Comparison of ENCODE assay signal across 18 cellular contexts in the genomic region with DNA sequence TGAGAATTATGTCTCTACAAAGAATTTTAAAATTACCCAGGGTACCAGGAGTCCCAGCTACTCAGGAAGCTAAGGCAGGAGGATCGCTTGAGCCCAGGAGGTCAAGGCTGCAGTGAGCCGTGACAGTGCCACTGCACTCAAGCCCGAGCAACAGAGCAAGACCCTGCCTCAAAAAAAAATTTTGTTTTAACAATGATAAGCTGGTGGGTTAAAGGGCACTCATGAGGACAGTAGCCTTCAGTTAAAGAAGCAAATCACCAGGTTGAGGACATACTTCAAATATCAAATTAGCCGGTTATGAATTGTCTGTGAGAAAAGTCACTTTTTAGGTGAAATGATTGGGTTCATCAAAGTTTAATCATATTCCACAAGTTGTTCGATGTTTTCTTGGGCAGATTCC.
DNase-seq lines count a peak whose midpoint lies in the region; TF ChIP-seq lines count a peak whose summit lies in the region.
"Had no signal": no experiment of that assay in that cellular context is flagged by ENCODE, and none has a peak within 500 bp of the region (broad histone marks: within the 10 kb centered on the region; RNA-seq: fewer than 3 reads in every experiment).

No MANE protein-coding gene starts in this region.

- H4K20me1 ChIP-seq in BLaER1 = no peaks in the 10 kb centered on the region
- H4K20me1 ChIP-seq: BLaER1 treated with 17β-estradiol and CSF1 and Interleukin-3, amounts not matched to agents 10 nM and 100 nM had no signal

- H3K4me3 Mint-ChIP-seq in nephron (no peak overlapping the region), progenitor cell of endocrine pancreas (ENCODE audit: low read depth) (no peak overlapping the region)
- H3K4me3 Mint-ChIP-seq: B cell; CD14-positive monocyte; CD4-positive, alpha-beta T cell; HFFc6 had no signal

- H3K27ac Mint-ChIP-seq in nephron = peak overlapping the region; percentile 7 to 47 (median 16)
- no peak overlapping the region for H3K27ac Mint-ChIP-seq in progenitor cell of endocrine pancreas
- H3K27ac Mint-ChIP-seq: B cell; CD14-positive monocyte; CD4-positive, alpha-beta T cell; CD8-positive, alpha-beta memory T cell; HFFc6 had no signal

- H3K27me3 Mint-ChIP-seq in nephron (ENCODE audit: low read depth) (no peaks in the 10 kb centered on the region), progenitor cell of endocrine pancreas (peaks cover 2% of the 10 kb centered on the region)
- H3K27me3 Mint-ChIP-seq: B cell had no signal

- no peak overlapping the region for H3K9ac ChIP-seq in BLaER1
- no peak overlapping the region for H3K9ac ChIP-seq in SK-N-MC (ENCODE audit: insufficient read length)
- H3K9ac ChIP-seq: BLaER1 treated with 17β-estradiol and CSF1 and Interleukin-3, amounts not matched to agents 10 nM and 100 nM had no signal

- H3K9me3 Mint-ChIP-seq in nephron (peaks cover 16% of the 10 kb centered on the region), progenitor cell of endocrine pancreas (ENCODE audit: low read depth) (no peaks in the 10 kb centered on the region)
- H3K9me3 Mint-ChIP-seq: CD4-positive, alpha-beta T cell; HFFc6 had no signal

- DNase-seq in SK-N-MC (ENCODE audit: low read depth, low spot score) = no peak
- no peak for DNase-seq in progenitor cell of endocrine pancreas (ENCODE audit: low spot score, unreplicated experiment)
- DNase-seq in superior temporal gyrus (ENCODE audit: extremely low spot score) = no peak
- no peak for DNase-seq in NCI-H1694 treated with DMSO at 0.1 percent for 48 hours (lab: John Stamatoyannopoulos, UW)
- DNase-seq: CD4-positive, alpha-beta T cell; CD8-positive, alpha-beta memory T cell; DMS79; EL; GDM1; GOT3; HFFc6 had no signal

- peaks cover 12% of the 10 kb centered on the region for H3K4me1 ChIP-seq in BLaER1
- H3K4me1 ChIP-seq: HAP-1 had no signal

- no peak overlapping the region for H3K4me3 ChIP-seq in BLaER1
- peak overlapping the region; percentile 15; the same call in 1 of the 2 replicates for H3K4me3 ChIP-seq in SK-N-MC
- H3K4me3 ChIP-seq: BLaER1 treated with 17β-estradiol and CSF1 and Interleukin-3, amounts not matched to agents 10 nM and 100 nM; GM12878; HAP-1 had no signal

- H3K27me3 ChIP-seq in BLaER1 = peaks cover 23% of the 10 kb centered on the region

- H3K27ac ChIP-seq in BLaER1 (no peak overlapping the region), SK-N-MC (no peak overlapping the region)
- H3K27ac ChIP-seq: BLaER1 treated with 17β-estradiol and CSF1 and Interleukin-3, amounts not matched to agents 10 nM and 100 nM had no signal

- H3K4me1 Mint-ChIP-seq in nephron (peaks cover 8% of the 10 kb centered on the region), progenitor cell of endocrine pancreas (ENCODE audit: low read depth) (peaks cover 4% of the 10 kb centered on the region)
- H3K4me1 Mint-ChIP-seq: B cell; CD14-positive monocyte; CD8-positive, alpha-beta memory T cell had no signal

- peaks cover 4% of the 10 kb centered on the region for H3K36me3 Mint-ChIP-seq in nephron (ENCODE audit: low read depth)
- no peaks in the 10 kb centered on the region for H3K36me3 Mint-ChIP-seq in progenitor cell of endocrine pancreas (ENCODE audit: insufficient read depth)
- H3K36me3 Mint-ChIP-seq: CD14-positive monocyte; CD8-positive, alpha-beta memory T cell had no signal

- TF ChIP-seq CTCF in nephron (IDR thresholded peaks at IDR 0.05; ENCODE audit: unreplicated experiment in 3 of 3) (no peak), progenitor cell of endocrine pancreas (IDR thresholded peaks at IDR 0.05; ENCODE audit: unreplicated experiment) (no peak)

- H3K36me3 ChIP-seq in BLaER1 = no peaks in the 10 kb centered on the region
- no peaks in the 10 kb centered on the region for H3K36me3 ChIP-seq in SK-N-MC (ENCODE audit: insufficient read depth, low read length)
- H3K36me3 ChIP-seq: BLaER1 treated with 17β-estradiol and CSF1 and Interleukin-3, amounts not matched to agents 10 nM and 100 nM; HAP-1 had no signal

- no peaks in the 10 kb centered on the region for H3K9me3 ChIP-seq in BLaER1
- no peaks in the 10 kb centered on the region for H3K9me3 ChIP-seq in SK-N-MC (ENCODE audit: low read depth, low read length)
- H3K9me3 ChIP-seq: HAP-1 had no signal

- peak overlapping the region; percentile 10; the same call in 1 of the 2 replicates for H3K4me2 ChIP-seq in BLaER1
